9 cellular contexts compared by ENCODE assay signal in genomic region chr1:112509005-112509659, GRCh38. TPM values are rescaled to one million over a fixed set of nuclear protein-coding genes. Genes with fewer than 3 reads are reported as not detected.
DNase-seq lines count a peak whose midpoint lies in the region; ATAC-seq, FAIRE-seq and TF ChIP-seq lines count a peak whose summit lies in the region.
"Had no signal": no experiment of that assay in that cellular context is flagged by ENCODE, and none has a peak within 500 bp of the region (broad histone marks: within the 10 kb centered on the region; RNA-seq: fewer than 3 reads in every experiment).

No MANE protein-coding gene starts in this region.

- peak; percentile 33 for ATAC-seq in stimulated activated naive B cell treated with anti-CD40 and anti-IgM and Interleukin-4, amounts not matched to agents 10 μg/mL and 1 μg/mL and 100 μg/mL, for 72 hours (replicated peaks)
- ATAC-seq in GM19351 (IDR thresholded peaks at IDR 0.05; ENCODE audit: unreplicated experiment) = no peak

- POLR2A ChIA-PET in Caco-2 (lab: Charles Lee) = no interaction called here

- no peaks in the 10 kb centered on the region for H3K4me1 Mint-ChIP-seq in Caco-2 (ENCODE audit: low read depth, unreplicated experiment)
- peaks cover 19 to 28% of the 10 kb centered on the region in 2 donors for H3K4me1 Mint-ChIP-seq in stimulated activated naive B cell treated with anti-CD40 and anti-IgM and Interleukin-4, amounts not matched to agents 10 μg/mL and 1 μg/mL and 100 μg/mL, for 72 hours

- 1% methylated on average over 66 of the region's 66 CpGs for WGBS in HUES64

- H3K27me3 ChIP-seq in Caco-2 (replicated peaks; ENCODE audit: control insufficient read depth, insufficient read depth, low read length) (no peaks in the 10 kb centered on the region), HUES64 (ENCODE audit: insufficient read depth, low read length) (peaks cover 92% of the 10 kb centered on the region), keratinocyte (ENCODE audit: control insufficient read depth, extremely low read depth, insufficient read depth, low read length) (peaks cover 29% of the 10 kb centered on the region)

- H3K4me3 ChIP-seq in Caco-2 (ENCODE audit: low read depth, low read length) = peak overlapping the region; percentile 49
- peak overlapping the region; percentile 64 for H3K4me3 ChIP-seq in HUES64 (ENCODE audit: low read length)
- peak overlapping the region; percentile 44 for H3K4me3 ChIP-seq in astrocyte of the cerebellum (ENCODE audit: low read depth, low read length)
- peak overlapping the region; percentile 28 to 68 (median 51) for H3K4me3 ChIP-seq in keratinocyte (ENCODE audit: control insufficient read depth in 2 of 3, extremely low read depth in 1 of 3, insufficient read depth in 2 of 3, low read depth in 1 of 3, low read length in 3 of 3)

- H2AFZ ChIP-seq in keratinocyte (ENCODE audit: control insufficient read depth, low read length) = peak overlapping the region; percentile 78

- H3K36me3 ChIP-seq in Caco-2 (ENCODE audit: control insufficient read depth, insufficient read depth, low read length) (no peaks in the 10 kb centered on the region), HUES64 (ENCODE audit: insufficient read depth, low read length) (no peaks in the 10 kb centered on the region), keratinocyte (ENCODE audit: control insufficient read depth in 2 of 2, extremely low read depth in 1 of 2, insufficient read depth in 2 of 2, low read length in 2 of 2) (no peaks in the 10 kb centered on the region)

- H3K36me3 Mint-ChIP-seq in Caco-2 (ENCODE audit: insufficient read depth, unreplicated experiment) = no peaks in the 10 kb centered on the region
- H3K36me3 Mint-ChIP-seq in stimulated activated naive B cell treated with anti-CD40 and anti-IgM and Interleukin-4, amounts not matched to agents 10 μg/mL and 1 μg/mL and 100 μg/mL, for 72 hours = no peaks in the 10 kb centered on the region

- H4K20me1 ChIP-seq in keratinocyte (ENCODE audit: control insufficient read depth, extremely low read depth, insufficient read depth, low read length) = no peaks in the 10 kb centered on the region

- H3K4me2 ChIP-seq in keratinocyte (ENCODE audit: control insufficient read depth, extremely low read depth, insufficient read depth, low read depth, low read length) = peak overlapping the region; percentile 88

- H3K27ac ChIP-seq in HUES64 (ENCODE audit: low read depth, low read length) (no peak overlapping the region), keratinocyte (ENCODE audit: control insufficient read depth, insufficient read depth, low read length) (no peak overlapping the region)

- in situ Hi-C loops in astrocyte of the cerebellum (cut with HindIII; ENCODE audit: low sequenced_read_pairs) = no loop called here

- H3K27me3 Mint-ChIP-seq in Caco-2 (ENCODE audit: insufficient read depth, unreplicated experiment) = peaks cover 8% of the 10 kb centered on the region
- H3K27me3 Mint-ChIP-seq in stimulated activated naive B cell treated with anti-CD40 and anti-IgM and Interleukin-4, amounts not matched to agents 10 μg/mL and 1 μg/mL and 100 μg/mL, for 72 hours = peaks cover 18 to 47% of the 10 kb centered on the region in 2 donors

- BruUV-seq in Caco-2 (replicated peaks; lab: Mats Ljungman, UMichigan) = no TSS peak

- intact Hi-C loops in Caco-2 (cut with micrococcal nuclease; ENCODE audit: unreplicated experiment) = no loop called here

- dilution Hi-C loops in keratinocyte (cut with MboI; ENCODE audit: extremely low pct_ligation_motif_present, low sequenced_read_pairs) = no loop called here

- no peak for TF ChIP-seq CTCF in Caco-2 (IDR thresholded peaks at IDR 0.05; ENCODE audit: insufficient read depth in 1 of 2, low read depth in 1 of 2, low read length in 1 of 2, severe bottlenecking in 1 of 2, unreplicated experiment in 1 of 2)
- TF ChIP-seq CTCF in astrocyte of the cerebellum (IDR thresholded peaks at IDR 0.05; ENCODE audit: low read depth, low read length, missing control alignments) = no peak
- no peak for TF ChIP-seq CTCF in keratinocyte (optimal IDR thresholded peaks at IDR 0.05 in 1 of 3, IDR thresholded peaks at IDR 0.05 in 1 of 3, conservative IDR thresholded peaks at IDR 0.05 in 1 of 3; ENCODE audit: extremely low read depth in 1 of 3, insufficient read depth in 2 of 3, low read length in 3 of 3)

- peak overlapping the region; percentile 71 for H3K4me3 Mint-ChIP-seq in Caco-2 (ENCODE audit: unreplicated experiment)
- H3K4me3 Mint-ChIP-seq in stimulated activated naive B cell treated with anti-CD40 and anti-IgM and Interleukin-4, amounts not matched to agents 10 μg/mL and 1 μg/mL and 100 μg/mL, for 72 hours = peak overlapping the region; percentile 51 to 82

- CTCF ChIA-PET in Caco-2 (lab: Charles Lee) = no interaction called here

- H3K9me3 ChIP-seq in Caco-2 (no peaks in the 10 kb centered on the region), HUES64 (ENCODE audit: insufficient read depth, low read depth, low read length) (no peaks in the 10 kb centered on the region), keratinocyte (ENCODE audit: control insufficient read depth, low read depth, low read length) (no peaks in the 10 kb centered on the region)

- no peak overlapping the region for H3K27ac Mint-ChIP-seq in Caco-2 (ENCODE audit: unreplicated experiment)
- H3K27ac Mint-ChIP-seq in stimulated activated naive B cell treated with anti-CD40 and anti-IgM and Interleukin-4, amounts not matched to agents 10 μg/mL and 1 μg/mL and 100 μg/mL, for 72 hours = no peak overlapping the region

- no peak for DNase-seq in Caco-2
- DNase-seq in astrocyte of the cerebellum (ENCODE audit: low read depth) = no peak
- no peak for DNase-seq in keratinocyte (ENCODE audit: low read depth, low spot score)
- DNase-seq in stimulated activated naive B cell treated with anti-CD40 and anti-IgM and Interleukin-4, amounts not matched to agents 10 μg/mL and 1 μg/mL and 100 μg/mL, for 72 hours = no peak
- DNase-seq in NCI-H2029 treated with DMSO at 0.1 percent for 48 hours (lab: John Stamatoyannopoulos, UW) = no peak
- no peak for DNase-seq in glomerular visceral epithelial cell (ENCODE audit: extremely low spot score)

- no peak for FAIRE-seq in keratinocyte (lab: Jason Lieb, UNC)
- FAIRE-seq: islet of Langerhans had no signal

- H3K9me3 Mint-ChIP-seq in Caco-2 (ENCODE audit: unreplicated experiment) = no peaks in the 10 kb centered on the region
- no peaks in the 10 kb centered on the region for H3K9me3 Mint-ChIP-seq in stimulated activated naive B cell treated with anti-CD40 and anti-IgM and Interleukin-4, amounts not matched to agents 10 μg/mL and 1 μg/mL and 100 μg/mL, for 72 hours

- H3K4me1 ChIP-seq in Caco-2 (no peaks in the 10 kb centered on the region), HUES64 (ENCODE audit: insufficient read depth, low read length) (peaks cover 27% of the 10 kb centered on the region), keratinocyte (ENCODE audit: control insufficient read depth, extremely low read depth, insufficient read depth, low read length) (peaks cover 12% of the 10 kb centered on the region)

- no peak overlapping the region for H3K9ac ChIP-seq in HUES64 (ENCODE audit: low read depth, low read length)
- H3K9ac ChIP-seq in keratinocyte (ENCODE audit: control insufficient read depth, extremely low read depth, insufficient read depth, low read length) = peak overlapping the region; percentile 40

- H3K79me2 ChIP-seq in keratinocyte (ENCODE audit: control insufficient read depth, insufficient read depth, low read length) = no peaks in the 10 kb centered on the region

- no peaks in the 10 kb centered on the region for H3K9me1 ChIP-seq in keratinocyte (ENCODE audit: control insufficient read depth, extremely low read depth, insufficient read depth, low read length)

RNA-seq across cellular contexts. Expression of gene WNT2B, which starts 0.4 kb away (rescaled TPM):
- 0.46 and 0.70 TPM in 2 replicates for total RNA-seq in Caco-2 (2022)
- polyA plus RNA-seq in HUES64 (2013, experiment 1 of 2) = 0.45 TPM
- 0.32 TPM for polyA plus RNA-seq in HUES64 (2013, experiment 2 of 2)
- polyA plus RNA-seq in keratinocyte = 0.37 to 0.51 TPM (median 0.49 TPM) in 3 replicates
- polyA plus RNA-seq in keratinocyte (2011; ENCODE audit: low read depth) = 1.9 TPM
- 0.21 and 0.25 TPM in 2 replicates for polyA plus RNA-seq in keratinocyte (2011; cell fraction: cytosol; rRNA removed)
- polyA plus RNA-seq in keratinocyte (2011; cell fraction: nucleus; rRNA removed) = 2.2 and 2.3 TPM in 2 replicates
- 0.55 and 2.2 TPM in 2 replicates for polyA plus RNA-seq in keratinocyte (2012; ENCODE audit: low replicate concordance)
- polyA minus RNA-seq in keratinocyte = 0.30 to 2.1 TPM (median 0.46 TPM) in 3 replicates
- 0.58 TPM for polyA minus RNA-seq in keratinocyte (2011; cell fraction: cytosol; rRNA and poly(A)+ RNA removed)
- polyA minus RNA-seq in keratinocyte (2011; cell fraction: nucleus; rRNA and poly(A)+ RNA removed) = 1.3 and 6.4 TPM in 2 replicates
